20 cellular contexts compared by ENCODE assay signal in the genomic region with DNA sequence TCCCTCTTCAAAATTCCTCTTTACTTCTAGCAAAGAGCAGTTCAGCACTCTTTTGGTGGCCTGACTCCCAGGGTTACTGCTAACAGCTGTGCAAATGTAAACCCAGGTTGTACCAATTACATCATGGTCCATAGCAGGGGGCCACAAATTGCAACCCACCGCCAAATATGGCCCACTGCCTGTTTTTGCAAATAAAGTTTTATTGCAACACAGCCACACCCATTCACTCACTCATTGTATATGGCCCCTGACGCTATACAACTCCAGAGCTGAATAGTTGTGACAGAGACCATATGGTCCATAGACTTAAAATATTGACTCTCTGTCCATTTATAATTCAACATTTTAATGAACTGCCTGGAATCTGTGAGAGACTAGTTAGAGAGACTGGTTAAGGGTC.
"Had no signal": no experiment of that assay in that cellular context is flagged by ENCODE, and none has a peak within 500 bp of the region (broad histone marks: within the 10 kb centered on the region; RNA-seq: fewer than 3 reads in every experiment).

No MANE protein-coding gene starts in this region.

- ATAC-seq: esophagus mucosa; heart left ventricle; natural killer cell; pancreas; stimulated activated memory B cell treated with anti-CD40 and anti-IgM and Interleukin-4, amounts not matched to agents 10 μg/mL and 1 μg/mL and 100 μg/mL, for 72 hours had no signal

- H3K27ac Mint-ChIP-seq: natural killer cell; progenitor cell of endocrine pancreas; stimulated activated memory B cell treated with anti-CD40 and anti-IgM and Interleukin-4, amounts not matched to agents 10 μg/mL and 1 μg/mL and 100 μg/mL, for 72 hours; stimulated activated naive CD8-positive, alpha-beta T cell treated with anti-CD3 and anti-CD28 coated beads, Interleukin-15, Interleukin-2, amounts not matched to agents 100 ng/mL and 50 ng/mL, for 24 hours had no signal

- H3K4me3 Mint-ChIP-seq: natural killer cell; neural crest cell; stimulated activated memory B cell treated with anti-CD40 and anti-IgM and Interleukin-4, amounts not matched to agents 10 μg/mL and 1 μg/mL and 100 μg/mL, for 72 hours; stimulated activated naive CD8-positive, alpha-beta T cell treated with anti-CD3 and anti-CD28 coated beads, Interleukin-15, Interleukin-2, amounts not matched to agents 100 ng/mL and 50 ng/mL, for 24 hours had no signal

- H3K9me3 ChIP-seq: colonic mucosa, mucosa of descending colon, pancreas, tibial artery had no signal

- H3K36me3 Mint-ChIP-seq: natural killer cell; stimulated activated memory B cell treated with anti-CD40 and anti-IgM and Interleukin-4, amounts not matched to agents 10 μg/mL and 1 μg/mL and 100 μg/mL, for 72 hours had no signal

- H3K27ac ChIP-seq: colonic mucosa, heart left ventricle, pancreas, spleen, tibial artery had no signal

- H3K9me3 Mint-ChIP-seq: natural killer cell; neural crest cell; stimulated activated naive CD8-positive, alpha-beta T cell treated with anti-CD3 and anti-CD28 coated beads, Interleukin-15, Interleukin-2, amounts not matched to agents 100 ng/mL and 50 ng/mL, for 24 hours had no signal

- H3K4me3 ChIP-seq: colonic mucosa, heart left ventricle, mucosa of descending colon, pancreas, spleen, tibial artery had no signal

- H3K4me1 Mint-ChIP-seq: natural killer cell; stimulated activated memory B cell treated with anti-CD40 and anti-IgM and Interleukin-4, amounts not matched to agents 10 μg/mL and 1 μg/mL and 100 μg/mL, for 72 hours had no signal

- H3K27me3 ChIP-seq: colonic mucosa, pancreas had no signal

- H3K4me1 ChIP-seq: colonic mucosa, pancreas had no signal

- DNase-seq: cerebellar nuclear complex; colonic mucosa; effector CD4-positive, alpha-beta T cell; heart left ventricle; hypothalamus; kidney glomerular epithelial cell; mucosa of descending colon; natural killer cell; nucleus accumbens; pancreas; spleen; stimulated activated CD4-positive, alpha-beta T cell treated with anti-CD3 and anti-CD28 coated beads, Interleukin-15, amount 100 ng/mL, for 24 hours; stimulated activated CD4-positive, alpha-beta T cell treated with anti-CD3 and anti-CD28 coated beads, Interleukin-1b, Interleukin-23, amount 100 ng/mL, for 48 hours; stimulated activated CD4-positive, alpha-beta T cell treated with anti-CD3 and anti-CD28 coated beads, Interleukin-4, amount 100 ng/mL, for 24 hours; tibial artery had no signal

- H3K36me3 ChIP-seq: colonic mucosa, heart left ventricle, pancreas, spleen, tibial artery had no signal
